29 cellular contexts compared by ENCODE assay signal in the genomic region with DNA sequence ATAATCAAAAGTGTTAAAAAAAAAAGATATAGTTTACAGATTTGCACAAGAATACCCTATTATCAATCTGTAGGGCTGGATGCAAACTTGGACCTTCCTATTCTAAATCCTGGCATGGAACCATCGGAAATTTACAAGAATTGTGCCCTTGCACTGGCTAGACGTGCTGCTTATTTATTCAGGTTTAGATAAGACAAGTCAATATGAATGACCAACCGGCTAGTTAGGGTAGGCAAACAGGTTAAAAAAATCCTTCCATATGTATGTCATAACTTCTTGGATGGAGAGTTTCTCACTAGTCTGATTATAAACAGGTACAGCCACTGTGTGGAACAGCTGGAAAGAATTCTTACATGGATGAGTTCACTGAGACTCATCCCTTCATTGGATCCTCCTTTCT.
"Had no signal": no experiment of that assay in that cellular context is flagged by ENCODE, and none has a peak within 500 bp of the region (broad histone marks: within the 10 kb centered on the region; RNA-seq: fewer than 3 reads in every experiment).

No MANE protein-coding gene starts in this region.

- H3K36me3 Mint-ChIP-seq: mesothelial cell of epicardium; natural killer cell treated with Interleukin-12 subunit alpha and Interleukin-12 subunit beta and Interleukin-15 and Interleukin-18, amount 100 ng/mL, for 72 hours; stimulated activated effector memory CD8-positive, alpha-beta T cell treated with anti-CD3 and anti-CD28 coated beads, Interleukin-12 subunit alpha, Interleukin-12 subunit beta, amount 100 ng/mL, for 72 hours had no signal

- H3K9me3 Mint-ChIP-seq: effector memory CD8-positive, alpha-beta T cell; immature natural killer cell; mesothelial cell of epicardium; naive B cell; natural killer cell treated with Interleukin-12 subunit alpha and Interleukin-12 subunit beta and Interleukin-15 and Interleukin-18, amount 100 ng/mL, for 72 hours; stimulated activated effector memory CD8-positive, alpha-beta T cell treated with anti-CD3 and anti-CD28 coated beads, Interleukin-12 subunit alpha, Interleukin-12 subunit beta, amount 100 ng/mL, for 72 hours had no signal

- DNase-seq: cortex of kidney; effector memory CD8-positive, alpha-beta T cell; erythroblast; esophagus squamous epithelium; foreskin melanocyte; hypothalamus; immature natural killer cell; islet precursor cell; kidney glomerular epithelial cell; left colon; mesenchymal stem cell; mucosa of descending colon; naive B cell; sigmoid colon; stimulated activated CD4-positive, alpha-beta T cell treated with anti-CD3 and anti-CD28 coated beads, Interleukin-2, amount 100 ng/mL, for 24 hours; stimulated activated CD4-positive, alpha-beta T cell treated with anti-CD3 and anti-CD28 coated beads, Interleukin-4, amount 100 ng/mL, for 24 hours; stimulated activated naive CD8-positive, alpha-beta T cell treated with anti-CD3 and anti-CD28 coated beads, Interleukin-15, Interleukin-2, amounts not matched to agents 100 U/mL and 50 U/mL, for 24 hours; substantia nigra; testis; tibial artery; upper lobe of left lung had no signal

- ATAC-seq: effector memory CD8-positive, alpha-beta T cell; left colon; mucosa of descending colon; natural killer cell treated with Interleukin-12 subunit alpha and Interleukin-12 subunit beta and Interleukin-15 and Interleukin-18, amount 100 ng/mL, for 72 hours; stimulated activated effector memory CD8-positive, alpha-beta T cell treated with anti-CD3 and anti-CD28 coated beads, Interleukin-12 subunit alpha, Interleukin-12 subunit beta, amount 100 ng/mL, for 72 hours; stimulated activated naive CD8-positive, alpha-beta T cell treated with anti-CD3 and anti-CD28 coated beads, Interleukin-15, Interleukin-2, amounts not matched to agents 100 U/mL and 50 U/mL, for 24 hours had no signal

- H3K27ac ChIP-seq: esophagus squamous epithelium, neutrophil, prostate gland, right atrium auricular region, sigmoid colon, testis, tibial artery, upper lobe of left lung had no signal

- FAIRE-seq: endometrium had no signal

- H3K36me3 ChIP-seq: esophagus squamous epithelium, neutrophil, prostate gland, right atrium auricular region, sigmoid colon, tibial artery, upper lobe of left lung had no signal

- H3K4me3 Mint-ChIP-seq: effector memory CD8-positive, alpha-beta T cell; immature natural killer cell; mesothelial cell of epicardium; naive B cell; natural killer cell treated with Interleukin-12 subunit alpha and Interleukin-12 subunit beta and Interleukin-15 and Interleukin-18, amount 100 ng/mL, for 72 hours; neural crest cell; stimulated activated effector memory CD8-positive, alpha-beta T cell treated with anti-CD3 and anti-CD28 coated beads, Interleukin-12 subunit alpha, Interleukin-12 subunit beta, amount 100 ng/mL, for 72 hours had no signal

- H3K4me1 Mint-ChIP-seq: immature natural killer cell; mesothelial cell of epicardium; naive B cell; stimulated activated effector memory CD8-positive, alpha-beta T cell treated with anti-CD3 and anti-CD28 coated beads, Interleukin-12 subunit alpha, Interleukin-12 subunit beta, amount 100 ng/mL, for 72 hours had no signal

- H3K4me3 ChIP-seq: esophagus squamous epithelium, mucosa of descending colon, prostate gland, right atrium auricular region, sigmoid colon, testis, tibial artery, upper lobe of left lung had no signal

- H3K27me3 ChIP-seq: esophagus squamous epithelium, neutrophil, right atrium auricular region, sigmoid colon, testis, tibial artery, upper lobe of left lung had no signal

- H3K27ac Mint-ChIP-seq: effector memory CD8-positive, alpha-beta T cell; immature natural killer cell; mesothelial cell of epicardium; naive B cell; natural killer cell treated with Interleukin-12 subunit alpha and Interleukin-12 subunit beta and Interleukin-15 and Interleukin-18, amount 100 ng/mL, for 72 hours; stimulated activated effector memory CD8-positive, alpha-beta T cell treated with anti-CD3 and anti-CD28 coated beads, Interleukin-12 subunit alpha, Interleukin-12 subunit beta, amount 100 ng/mL, for 72 hours had no signal

- H3K4me1 ChIP-seq: esophagus squamous epithelium, prostate gland, right atrium auricular region, sigmoid colon, testis, upper lobe of left lung had no signal

- H3K9me3 ChIP-seq: esophagus squamous epithelium, mucosa of descending colon, neutrophil, prostate gland, right atrium auricular region, sigmoid colon, testis, tibial artery, upper lobe of left lung had no signal
